Comparison of ENCODE assay signal across 8 cellular contexts in the genomic region with DNA sequence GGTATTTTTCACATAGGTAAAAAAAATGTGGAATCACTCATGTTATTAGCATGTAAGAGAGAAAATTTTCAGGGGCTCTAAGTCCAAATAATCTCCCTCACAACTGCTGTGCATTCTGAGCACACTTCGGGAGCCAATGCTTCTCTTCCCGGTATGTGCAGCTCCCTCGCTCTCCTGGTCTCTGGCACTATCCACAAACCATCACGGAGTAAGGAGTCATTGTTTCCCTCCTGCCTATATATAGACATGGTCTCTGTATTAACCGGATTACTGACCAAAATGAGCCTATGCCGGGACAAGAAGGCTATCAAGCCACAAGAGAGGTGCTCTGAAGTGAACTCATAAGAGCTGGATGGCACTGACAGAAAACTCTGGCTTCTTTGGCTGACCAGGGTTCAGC.
"Had no signal": no experiment of that assay in that cellular context is flagged by ENCODE, and none has a peak within 500 bp of the region (broad histone marks: within the 10 kb centered on the region; RNA-seq: fewer than 3 reads in every experiment).

No MANE protein-coding gene starts in this region.

- DNase-seq: activated CD4-positive, alpha-beta T cell treated with anti-CD3 and anti-CD28 coated beads for 36 hours; activated CD8-positive, alpha-beta T cell treated with anti-CD3 and anti-CD28 coated beads, Interleukin-2, amount 10 ng/mL, durations not matched to agents 7 days and 5 days; activated naive CD4-positive, alpha-beta T cell treated with Interleukin-2 at 50 U/mL for 16 hours; central memory CD4-positive, alpha-beta T cell; left lung; ovary; retina had no signal

- ATAC-seq: activated CD4-positive, alpha-beta T cell treated with anti-CD3 and anti-CD28 coated beads for 36 hours; activated CD8-positive, alpha-beta T cell treated with anti-CD3 and anti-CD28 coated beads, Interleukin-2, amount 10 ng/mL, durations not matched to agents 7 days and 5 days; left lung; stimulated activated effector memory CD8-positive, alpha-beta T cell treated with anti-CD3 and anti-CD28 coated beads, Interleukin-12 subunit alpha, Interleukin-12 subunit beta, amount 100 ng/mL, for 72 hours had no signal
